Comparison of ENCODE assay signal across 2 cellular contexts in the genomic region with DNA sequence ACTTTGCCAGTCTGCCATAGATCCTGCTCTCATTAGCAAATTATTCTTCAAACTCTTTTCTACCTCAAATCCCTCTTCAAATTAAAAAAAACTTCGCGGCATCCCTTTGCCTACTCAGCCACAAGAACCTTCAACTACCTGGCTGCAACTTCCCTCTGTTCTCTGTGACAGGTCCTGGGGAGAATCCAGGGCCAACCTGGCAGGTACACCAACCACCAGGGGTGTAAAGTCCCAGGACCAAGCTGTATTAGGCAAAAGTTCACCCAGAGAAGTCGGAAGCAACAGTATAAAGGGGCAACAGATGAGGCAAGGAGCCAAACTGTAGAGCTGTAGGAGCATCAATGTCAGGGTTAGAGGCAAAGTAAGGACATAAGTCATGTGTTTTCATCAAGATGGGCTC.
TF ChIP-seq lines count a peak whose summit lies in the region.

No MANE protein-coding gene starts in this region.

TF ChIP-seq in HEK293, 187 proteins besides CTCF, POLR2A, EP300 and RAD21:
- no peak for TF ChIP-seq KLF10 (tag by site-specific recombination; IDR thresholded peaks at IDR 0.05)
- TF ChIP-seq SCRT2 (tag by site-specific recombination; IDR thresholded peaks at IDR 0.05): peak; percentile 23; the same call in 1 of the 2 replicates

TF ChIP-seq in H1, 55 proteins besides CTCF, POLR2A, EP300 and RAD21:
- TF ChIP-seq, protein P1, sequence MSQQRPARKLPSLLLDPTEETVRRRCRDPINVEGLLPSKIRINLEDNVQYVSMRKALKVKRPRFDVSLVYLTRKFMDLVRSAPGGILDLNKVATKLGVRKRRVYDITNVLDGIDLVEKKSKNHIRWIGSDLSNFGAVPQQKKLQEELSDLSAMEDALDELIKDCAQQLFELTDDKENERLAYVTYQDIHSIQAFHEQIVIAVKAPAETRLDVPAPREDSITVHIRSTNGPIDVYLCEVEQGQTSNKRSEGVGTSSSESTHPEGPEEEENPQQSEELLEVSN (IDR thresholded peaks at IDR 0.05): no peak
- TF ChIP-seq CBX8 (IDR thresholded peaks at IDR 0.05; ENCODE audit: borderline replicate concordance, low read depth, low read length): no peak
- TF ChIP-seq PHF8 (conservative IDR thresholded peaks at IDR 0.05; ENCODE audit: low read depth, low read length): no peak
- no peak for TF ChIP-seq CREB1 (IDR thresholded peaks at IDR 0.05)
- TF ChIP-seq GTF2F1 (IDR thresholded peaks at IDR 0.05; ENCODE audit: borderline replicate concordance, low read depth, low read length): no peak
- TF ChIP-seq TAF1 (IDR thresholded peaks at IDR 0.05; ENCODE audit: low read depth, low read length): no peak
- no peak for TF ChIP-seq BCL11A (IDR thresholded peaks at IDR 0.05; ENCODE audit: low read depth in 2 of 2, low read length in 2 of 2)
- TF ChIP-seq CBX5 (IDR thresholded peaks at IDR 0.05; ENCODE audit: low read depth, low read length): no peak
- TF ChIP-seq SUZ12 (IDR thresholded peaks at IDR 0.05; ENCODE audit: low read length): no peak
- TF ChIP-seq RNF2 (IDR thresholded peaks at IDR 0.05; ENCODE audit: borderline replicate concordance, low read depth, low read length, missing control alignments, poor library complexity, severe bottlenecking): no peak
- TF ChIP-seq CHD1 (IDR thresholded peaks at IDR 0.05; ENCODE audit: low read depth, low read length): no peak
- no peak for TF ChIP-seq POU5F1 (IDR thresholded peaks at IDR 0.05; ENCODE audit: low read depth, low read length)
- no peak for TF ChIP-seq JUN (IDR thresholded peaks at IDR 0.05; ENCODE audit: low read depth, low read length)
- no peak for TF ChIP-seq ZNF274 (IDR thresholded peaks at IDR 0.05; ENCODE audit: borderline replicate concordance, extremely low read depth, low read length)
- TF ChIP-seq, protein P2, sequence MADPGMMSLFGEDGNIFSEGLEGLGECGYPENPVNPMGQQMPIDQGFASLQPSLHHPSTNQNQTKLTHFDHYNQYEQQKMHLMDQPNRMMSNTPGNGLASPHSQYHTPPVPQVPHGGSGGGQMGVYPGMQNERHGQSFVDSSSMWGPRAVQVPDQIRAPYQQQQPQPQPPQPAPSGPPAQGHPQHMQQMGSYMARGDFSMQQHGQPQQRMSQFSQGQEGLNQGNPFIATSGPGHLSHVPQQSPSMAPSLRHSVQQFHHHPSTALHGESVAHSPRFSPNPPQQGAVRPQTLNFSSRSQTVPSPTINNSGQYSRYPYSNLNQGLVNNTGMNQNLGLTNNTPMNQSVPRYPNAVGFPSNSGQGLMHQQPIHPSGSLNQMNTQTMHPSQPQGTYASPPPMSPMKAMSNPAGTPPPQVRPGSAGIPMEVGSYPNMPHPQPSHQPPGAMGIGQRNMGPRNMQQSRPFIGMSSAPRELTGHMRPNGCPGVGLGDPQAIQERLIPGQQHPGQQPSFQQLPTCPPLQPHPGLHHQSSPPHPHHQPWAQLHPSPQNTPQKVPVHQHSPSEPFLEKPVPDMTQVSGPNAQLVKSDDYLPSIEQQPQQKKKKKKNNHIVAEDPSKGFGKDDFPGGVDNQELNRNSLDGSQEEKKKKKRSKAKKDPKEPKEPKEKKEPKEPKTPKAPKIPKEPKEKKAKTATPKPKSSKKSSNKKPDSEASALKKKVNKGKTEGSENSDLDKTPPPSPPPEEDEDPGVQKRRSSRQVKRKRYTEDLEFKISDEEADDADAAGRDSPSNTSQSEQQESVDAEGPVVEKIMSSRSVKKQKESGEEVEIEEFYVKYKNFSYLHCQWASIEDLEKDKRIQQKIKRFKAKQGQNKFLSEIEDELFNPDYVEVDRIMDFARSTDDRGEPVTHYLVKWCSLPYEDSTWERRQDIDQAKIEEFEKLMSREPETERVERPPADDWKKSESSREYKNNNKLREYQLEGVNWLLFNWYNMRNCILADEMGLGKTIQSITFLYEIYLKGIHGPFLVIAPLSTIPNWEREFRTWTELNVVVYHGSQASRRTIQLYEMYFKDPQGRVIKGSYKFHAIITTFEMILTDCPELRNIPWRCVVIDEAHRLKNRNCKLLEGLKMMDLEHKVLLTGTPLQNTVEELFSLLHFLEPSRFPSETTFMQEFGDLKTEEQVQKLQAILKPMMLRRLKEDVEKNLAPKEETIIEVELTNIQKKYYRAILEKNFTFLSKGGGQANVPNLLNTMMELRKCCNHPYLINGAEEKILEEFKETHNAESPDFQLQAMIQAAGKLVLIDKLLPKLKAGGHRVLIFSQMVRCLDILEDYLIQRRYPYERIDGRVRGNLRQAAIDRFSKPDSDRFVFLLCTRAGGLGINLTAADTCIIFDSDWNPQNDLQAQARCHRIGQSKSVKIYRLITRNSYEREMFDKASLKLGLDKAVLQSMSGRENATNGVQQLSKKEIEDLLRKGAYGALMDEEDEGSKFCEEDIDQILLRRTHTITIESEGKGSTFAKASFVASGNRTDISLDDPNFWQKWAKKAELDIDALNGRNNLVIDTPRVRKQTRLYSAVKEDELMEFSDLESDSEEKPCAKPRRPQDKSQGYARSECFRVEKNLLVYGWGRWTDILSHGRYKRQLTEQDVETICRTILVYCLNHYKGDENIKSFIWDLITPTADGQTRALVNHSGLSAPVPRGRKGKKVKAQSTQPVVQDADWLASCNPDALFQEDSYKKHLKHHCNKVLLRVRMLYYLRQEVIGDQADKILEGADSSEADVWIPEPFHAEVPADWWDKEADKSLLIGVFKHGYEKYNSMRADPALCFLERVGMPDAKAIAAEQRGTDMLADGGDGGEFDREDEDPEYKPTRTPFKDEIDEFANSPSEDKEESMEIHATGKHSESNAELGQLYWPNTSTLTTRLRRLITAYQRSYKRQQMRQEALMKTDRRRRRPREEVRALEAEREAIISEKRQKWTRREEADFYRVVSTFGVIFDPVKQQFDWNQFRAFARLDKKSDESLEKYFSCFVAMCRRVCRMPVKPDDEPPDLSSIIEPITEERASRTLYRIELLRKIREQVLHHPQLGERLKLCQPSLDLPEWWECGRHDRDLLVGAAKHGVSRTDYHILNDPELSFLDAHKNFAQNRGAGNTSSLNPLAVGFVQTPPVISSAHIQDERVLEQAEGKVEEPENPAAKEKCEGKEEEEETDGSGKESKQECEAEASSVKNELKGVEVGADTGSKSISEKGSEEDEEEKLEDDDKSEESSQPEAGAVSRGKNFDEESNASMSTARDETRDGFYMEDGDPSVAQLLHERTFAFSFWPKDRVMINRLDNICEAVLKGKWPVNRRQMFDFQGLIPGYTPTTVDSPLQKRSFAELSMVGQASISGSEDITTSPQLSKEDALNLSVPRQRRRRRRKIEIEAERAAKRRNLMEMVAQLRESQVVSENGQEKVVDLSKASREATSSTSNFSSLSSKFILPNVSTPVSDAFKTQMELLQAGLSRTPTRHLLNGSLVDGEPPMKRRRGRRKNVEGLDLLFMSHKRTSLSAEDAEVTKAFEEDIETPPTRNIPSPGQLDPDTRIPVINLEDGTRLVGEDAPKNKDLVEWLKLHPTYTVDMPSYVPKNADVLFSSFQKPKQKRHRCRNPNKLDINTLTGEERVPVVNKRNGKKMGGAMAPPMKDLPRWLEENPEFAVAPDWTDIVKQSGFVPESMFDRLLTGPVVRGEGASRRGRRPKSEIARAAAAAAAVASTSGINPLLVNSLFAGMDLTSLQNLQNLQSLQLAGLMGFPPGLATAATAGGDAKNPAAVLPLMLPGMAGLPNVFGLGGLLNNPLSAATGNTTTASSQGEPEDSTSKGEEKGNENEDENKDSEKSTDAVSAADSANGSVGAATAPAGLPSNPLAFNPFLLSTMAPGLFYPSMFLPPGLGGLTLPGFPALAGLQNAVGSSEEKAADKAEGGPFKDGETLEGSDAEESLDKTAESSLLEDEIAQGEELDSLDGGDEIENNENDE (IDR thresholded peaks at IDR 0.05; ENCODE audit: insufficient replicate concordance, low read length): no peak
- no peak for TF ChIP-seq TAF7 (optimal IDR thresholded peaks at IDR 0.05; ENCODE audit: borderline replicate concordance, low read depth, low read length)
- TF ChIP-seq RXRA (IDR thresholded peaks at IDR 0.05; ENCODE audit: insufficient read depth, low read depth, low read length): no peak
- no peak for TF ChIP-seq JUND (IDR thresholded peaks at IDR 0.05; ENCODE audit: low read length)
